Comparison of ENCODE assay signal across 8 cellular contexts in genomic region chr9:135907446-135908333, GRCh38. TPM values are rescaled to one million over a fixed set of nuclear protein-coding genes. Genes with fewer than 3 reads are reported as not detected.
DNase-seq lines count a peak whose midpoint lies in the region; ATAC-seq and TF ChIP-seq lines count a peak whose summit lies in the region.

CAMSAP1 (minus strand) TSS chr9:135907546; CDS start chr9:135907159, 387 bp downstream.

- H3K27ac Mint-ChIP-seq in naive thymus-derived CD4-positive, alpha-beta T cell = peak within 1 kb of the TSS; percentile 68 to 92 (median 83)
- H3K27ac Mint-ChIP-seq in stimulated activated memory B cell treated with anti-CD40 and anti-IgM and Interleukin-4, amounts not matched to agents 10 μg/mL and 1 μg/mL and 100 μg/mL, for 72 hours = peak within 1 kb of the TSS; percentile 61

- H3K9me2 ChIP-seq in DOHH2 (replicated peaks; ENCODE audit: control insufficient read depth, low read length) = no peaks in the 10 kb centered on the region
- no peaks in the 10 kb centered on the region for H3K9me2 ChIP-seq in GM23248 (ENCODE audit: insufficient read depth)

- H3F3A ChIP-seq in DOHH2 (ENCODE audit: control insufficient read depth, insufficient read depth) = peaks cover 4% of the 10 kb centered on the region
- peaks cover 15% of the 10 kb centered on the region for H3F3A ChIP-seq in GM23248 (ENCODE audit: insufficient read depth)

- H3K79me2 ChIP-seq in DOHH2 (ENCODE audit: control insufficient read depth, low read length) = peaks cover 71% of the 10 kb centered on the region
- peaks cover 76% of the 10 kb centered on the region for H3K79me2 ChIP-seq in GM23248 (ENCODE audit: insufficient read depth)
- H3K79me2 ChIP-seq in fibroblast of lung (ENCODE audit: control insufficient read depth, insufficient read depth, low read length) = peaks cover 45% of the 10 kb centered on the region

- in situ Hi-C loops in GM23248 (cut with MboI) = no loop called here

- WGBS in GM23248 (ENCODE audit: low coverage in 1 of 2, low lambda C conversion rate in 2 of 2, missing lambda C conversion rate in 2 of 2), 2 experiments = 1 to 3% methylated on average over 21 to 86 of the region's 108 CpGs

- CTCF ChIA-PET in naive thymus-derived CD4-positive, alpha-beta T cell (lab: Charles Lee) = no interaction called here

- H3K27ac ChIP-seq in DOHH2 (ENCODE audit: low read depth, low read length) = no peak within 1 kb of the TSS; the same call in 1 of the 2 replicates
- H3K27ac ChIP-seq in GM23248 = peak within 1 kb of the TSS; percentile 15
- no peak within 1 kb of the TSS for H3K27ac ChIP-seq in fibroblast of lung (ENCODE audit: insufficient read depth, low read length)
- peak within 1 kb of the TSS; percentile 89 for H3K27ac ChIP-seq in naive thymus-derived CD4-positive, alpha-beta T cell (ENCODE audit: low read depth, low read length)

- H3K36me3 Mint-ChIP-seq in naive thymus-derived CD4-positive, alpha-beta T cell = peaks cover 15 to 47% (median 24%) of the 10 kb centered on the region in 5 donors
- H3K36me3 Mint-ChIP-seq in stimulated activated memory B cell treated with anti-CD40 and anti-IgM and Interleukin-4, amounts not matched to agents 10 μg/mL and 1 μg/mL and 100 μg/mL, for 72 hours = peaks cover 46% of the 10 kb centered on the region

- intact Hi-C loops in naive thymus-derived CD4-positive, alpha-beta T cell (cut with micrococcal nuclease) = loop anchor here (1.0 to 10.0 kb wide), 16 partner anchors 20 to 1883 kb away; partner anchors contain the start of genes DNLZ (in 2 of the 2), UBAC1 (in 2 of the 2), BRD3 (in 1 of the 2) and BRD3OS (in 1 of the 2)

- H4K20me1 ChIP-seq in DOHH2 (ENCODE audit: control insufficient read depth, insufficient read depth, low read depth, low read length) (peaks cover 15% of the 10 kb centered on the region), GM23248 (ENCODE audit: insufficient read depth) (peaks cover 11% of the 10 kb centered on the region; the same call in 1 of the 2 replicates), fibroblast of lung (ENCODE audit: control insufficient read depth, extremely low read depth, insufficient read depth, low read length) (peaks cover 2% of the 10 kb centered on the region)

- TF ChIP-seq CTCF in DOHH2 (IDR thresholded peaks at IDR 0.05; ENCODE audit: low read depth, low read length, poor library complexity, severe bottlenecking) = no peak
- TF ChIP-seq CTCF in LNCaP clone FGC (IDR thresholded peaks at IDR 0.05; ENCODE audit: control insufficient read depth, extremely low read depth, insufficient read depth) = no peak
- no peak for TF ChIP-seq CTCF in fibroblast of lung (conservative IDR thresholded peaks at IDR 0.05 in 1 of 2, IDR thresholded peaks at IDR 0.05 in 1 of 2; ENCODE audit: low read depth in 1 of 2, low read length in 2 of 2)

- peak; percentile 91 for ATAC-seq in naive thymus-derived CD4-positive, alpha-beta T cell
- ATAC-seq in stimulated activated memory B cell treated with anti-CD40 and anti-IgM and Interleukin-4, amounts not matched to agents 10 μg/mL and 1 μg/mL and 100 μg/mL, for 72 hours = peak; percentile 91

- DNase-seq in GM23248 (peak; percentile 96), LNCaP clone FGC (ENCODE audit: low read depth) (peak; percentile 66), RPMI7951 (ENCODE audit: low read depth) (peak; percentile 85), fibroblast of lung (ENCODE audit: low read depth in 2 of 2) (peak; percentile 89 to 93)
- DNase-seq in activated T-helper 1 cell treated with anti-CD3 and anti-CD28 coated beads, Interleukin-2, amount 50 U/mL, for 16 hours (ENCODE audit: low read depth in 1 of 2, low spot score in 1 of 2) = peak; percentile 89 to 94
- peak; percentile 89 to 97 (median 93) for DNase-seq in naive thymus-derived CD4-positive, alpha-beta T cell

- H3K9ac ChIP-seq in GM23248 (peak within 1 kb of the TSS; percentile 65), fibroblast of lung (ENCODE audit: insufficient read depth, low read length) (peak within 1 kb of the TSS; percentile 33)

- H3K27me3 Mint-ChIP-seq in naive thymus-derived CD4-positive, alpha-beta T cell = no peaks in the 10 kb centered on the region
- H3K27me3 Mint-ChIP-seq in stimulated activated memory B cell treated with anti-CD40 and anti-IgM and Interleukin-4, amounts not matched to agents 10 μg/mL and 1 μg/mL and 100 μg/mL, for 72 hours = no peaks in the 10 kb centered on the region

- H3K4me2 ChIP-seq in DOHH2 (ENCODE audit: low read length) (peak within 1 kb of the TSS; percentile 93), GM23248 (ENCODE audit: unreplicated experiment) (peak within 1 kb of the TSS; percentile 72), fibroblast of lung (ENCODE audit: extremely low read depth, insufficient read depth, low read length) (peak within 1 kb of the TSS; percentile 88)

- peaks cover 33 to 74% (median 63%) of the 10 kb centered on the region in 7 donors for H3K4me1 Mint-ChIP-seq in naive thymus-derived CD4-positive, alpha-beta T cell
- peaks cover 66% of the 10 kb centered on the region for H3K4me1 Mint-ChIP-seq in stimulated activated memory B cell treated with anti-CD40 and anti-IgM and Interleukin-4, amounts not matched to agents 10 μg/mL and 1 μg/mL and 100 μg/mL, for 72 hours

- no peaks in the 10 kb centered on the region for H3K9me3 ChIP-seq in DOHH2 (ENCODE audit: control insufficient read depth, insufficient read depth, low read length)
- H3K9me3 ChIP-seq in GM23248 (ENCODE audit: low read depth) = no peaks in the 10 kb centered on the region
- H3K9me3 ChIP-seq in fibroblast of lung (ENCODE audit: control insufficient read depth, insufficient read depth, low read depth, low read length) = no peaks in the 10 kb centered on the region
- H3K9me3 ChIP-seq in naive thymus-derived CD4-positive, alpha-beta T cell (ENCODE audit: control insufficient read depth in 2 of 3, low read length in 3 of 3) = no peaks in the 10 kb centered on the region

- no peaks in the 10 kb centered on the region for H3K27me3 ChIP-seq in DOHH2 (ENCODE audit: control insufficient read depth, low read length)
- no peaks in the 10 kb centered on the region for H3K27me3 ChIP-seq in GM23248 (replicated peaks; ENCODE audit: insufficient read depth)
- no peaks in the 10 kb centered on the region for H3K27me3 ChIP-seq in fibroblast of lung (ENCODE audit: control insufficient read depth, insufficient read depth, low read length)
- no peaks in the 10 kb centered on the region for H3K27me3 ChIP-seq in naive thymus-derived CD4-positive, alpha-beta T cell (ENCODE audit: control insufficient read depth in 2 of 2, insufficient read depth in 2 of 2, low read length in 2 of 2)

- H3K4me3 ChIP-seq in DOHH2 (ENCODE audit: low read length) = peak within 1 kb of the TSS; percentile 89
- peak within 1 kb of the TSS; percentile 75 for H3K4me3 ChIP-seq in GM23248
- H3K4me3 ChIP-seq in LNCaP clone FGC (ENCODE audit: low read depth, low read length) = peak within 1 kb of the TSS; percentile 77
- peak within 1 kb of the TSS; percentile 65 to 76 (median 70) for H3K4me3 ChIP-seq in fibroblast of lung (replicated peaks in 1 of 4; ENCODE audit: control extremely low read depth in 1 of 4, insufficient read depth in 1 of 4, low read depth in 3 of 4, low read length in 4 of 4)
- peak within 1 kb of the TSS; percentile 69 for H3K4me3 ChIP-seq in naive thymus-derived CD4-positive, alpha-beta T cell (ENCODE audit: low read length)

- H2AFZ ChIP-seq in GM23248 = peak within 1 kb of the TSS; percentile 77
- peak within 1 kb of the TSS; percentile 71 for H2AFZ ChIP-seq in fibroblast of lung (ENCODE audit: low read length)

- H3K36me3 ChIP-seq in DOHH2 (ENCODE audit: control insufficient read depth, low read length) = peaks cover 38% of the 10 kb centered on the region
- H3K36me3 ChIP-seq in GM23248 (ENCODE audit: low read depth) = peaks cover 7% of the 10 kb centered on the region
- peaks cover 2% of the 10 kb centered on the region for H3K36me3 ChIP-seq in fibroblast of lung (ENCODE audit: control insufficient read depth, insufficient read depth, low read length)
- peaks cover 0 to 16% (median 0%) of the 10 kb centered on the region in 3 experiments for H3K36me3 ChIP-seq in naive thymus-derived CD4-positive, alpha-beta T cell (ENCODE audit: control insufficient read depth in 2 of 3, insufficient read depth in 3 of 3, low read length in 3 of 3)

- H3K4me3 Mint-ChIP-seq in naive thymus-derived CD4-positive, alpha-beta T cell = peak within 1 kb of the TSS; percentile 85 to 94 (median 90)
- H3K4me3 Mint-ChIP-seq in stimulated activated memory B cell treated with anti-CD40 and anti-IgM and Interleukin-4, amounts not matched to agents 10 μg/mL and 1 μg/mL and 100 μg/mL, for 72 hours = peak within 1 kb of the TSS; percentile 70

- POLR2A ChIA-PET in naive thymus-derived CD4-positive, alpha-beta T cell (lab: Charles Lee) = interaction anchor here (0.6 to 1.1 kb wide), 4 partner anchors 19 to 455 kb away, joined by 3 to 4 read pairs (median 3); partner anchors contain the start of gene UBAC1

- H3K4me1 ChIP-seq in DOHH2 (ENCODE audit: control insufficient read depth, low read length) (peaks cover 34% of the 10 kb centered on the region), GM23248 (ENCODE audit: insufficient read depth) (peaks cover 27% of the 10 kb centered on the region), fibroblast of lung (ENCODE audit: control insufficient read depth, extremely low read depth, insufficient read depth, low read length) (peaks cover 11% of the 10 kb centered on the region)
- H3K4me1 ChIP-seq in naive thymus-derived CD4-positive, alpha-beta T cell (ENCODE audit: control insufficient read depth in 2 of 2, insufficient read depth in 2 of 2, low read length in 2 of 2) = peaks cover 21% of the 10 kb centered on the region in 2 donors

- peaks cover 0 to 16% (median 5%) of the 10 kb centered on the region in 11 donors for H3K9me3 Mint-ChIP-seq in naive thymus-derived CD4-positive, alpha-beta T cell
- peaks cover 6% of the 10 kb centered on the region for H3K9me3 Mint-ChIP-seq in stimulated activated memory B cell treated with anti-CD40 and anti-IgM and Interleukin-4, amounts not matched to agents 10 μg/mL and 1 μg/mL and 100 μg/mL, for 72 hours

RNA-seq across cellular contexts. Expression of gene CAMSAP1, which starts in this region (rescaled TPM):
- 12.4 and 13.8 TPM in 2 replicates for total RNA-seq in GM23248 (2014; rRNA removed; shearing (Covaris generic))
- polyA plus RNA-seq in GM23248 (2016; fragmentation: Nextera tagmentation; extraction: Ambion mirVana) (2.8 and 3.0 TPM in 2 replicates), fibroblast of lung (5.0 and 7.2 TPM in 2 replicates)
- total RNA-seq in RPMI7951 (2014; rRNA removed; shearing (Covaris generic)) = 6.2 and 10.3 TPM in 2 replicates
- total RNA-seq in fibroblast of lung = 17.7 and 18.8 TPM in 2 replicates
- 9.5 and 11.6 TPM in 2 replicates for polyA plus RNA-seq in fibroblast of lung (2012)
- polyA minus RNA-seq in fibroblast of lung (ENCODE audit: low replicate concordance) = 21.2 and 22.6 TPM in 2 replicates
- total RNA-seq in naive thymus-derived CD4-positive, alpha-beta T cell = 10 to 100 TPM; 16.4 to 34.3 (median 23.6) TPM
- 1 to 10 TPM in 1 of 2 donors, under 1 TPM in 1; 0.65 to 4.0 TPM for polyA plus RNA-seq in naive thymus-derived CD4-positive, alpha-beta T cell

Comparison
In these comparisons a context has a peak if more than half of its experiments do, and no peak if none do; other contexts are left out.
1. H3K27ac ChIP-seq: peak in GM23248 (single experiment) and naive thymus-derived CD4-positive, alpha-beta T cell (single experiment); none in DOHH2 (single experiment) and fibroblast of lung (single experiment).
2. Peak in every context shown above with its lines, with median percentiles within 50 percentile points of each other: H3K4me2 ChIP-seq, H3K4me3 ChIP-seq and DNase-seq.